Comparison of ENCODE assay signal across 1 cellular context in the genomic region with DNA sequence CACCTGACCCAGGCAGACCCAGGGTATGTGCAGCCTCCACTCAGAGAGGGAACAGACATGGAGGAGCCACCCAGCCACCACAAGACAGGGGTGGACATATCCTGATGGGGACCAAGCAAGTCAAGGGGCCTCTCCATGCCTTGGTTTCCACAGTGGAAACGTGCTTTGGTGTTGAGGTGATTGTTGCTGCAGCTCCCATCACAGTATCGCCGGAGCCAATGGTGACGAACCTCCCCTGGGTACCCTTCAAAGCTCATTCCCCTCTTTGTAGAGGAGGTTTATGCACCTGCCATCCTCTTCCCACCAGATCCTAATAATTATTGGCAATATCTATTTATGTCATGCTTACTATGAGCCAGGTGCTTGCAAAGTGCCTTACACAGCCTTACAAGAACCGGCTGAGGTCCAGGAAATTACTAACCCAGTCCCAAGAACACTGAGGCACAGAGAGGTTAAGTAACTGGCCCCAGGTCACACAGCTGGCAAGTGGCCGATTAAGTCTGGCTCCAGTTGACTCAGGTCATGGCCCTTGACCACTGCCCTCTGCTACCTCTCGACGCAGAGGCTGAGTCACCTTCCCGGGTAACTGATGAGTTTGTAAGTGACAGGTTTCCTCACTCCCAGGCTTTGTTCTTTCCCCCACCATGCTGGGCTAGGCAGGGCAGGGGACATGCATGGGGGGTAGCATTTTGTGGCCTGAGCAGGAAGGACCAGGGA.
TF ChIP-seq lines count a peak whose summit lies in the region.

No MANE protein-coding gene starts in this region.

TF ChIP-seq in HepG2, 621 proteins besides CTCF, POLR2A, EP300 and RAD21 (continued from another document and continues in another):
- TF ChIP-seq ZNF513 (CRISPR knock-in tag; conservative IDR thresholded peaks at IDR 0.05) (no peak), GPBP1L1 (CRISPR knock-in tag; IDR thresholded peaks at IDR 0.05) (no peak), ATF1 (CRISPR knock-in tag; IDR thresholded peaks at IDR 0.05) (no peak), LCORL (IDR thresholded peaks at IDR 0.05) (no peak), LCORL (CRISPR knock-in tag; IDR thresholded peaks at IDR 0.05) (no peak), KDM1A (CRISPR knock-in tag; IDR thresholded peaks at IDR 0.05) (0 out of 2 replicates have a peak, but pooled peaks have one; percentile 51), ZNF33A (CRISPR knock-in tag; IDR thresholded peaks at IDR 0.05; ENCODE audit: borderline replicate concordance) (no peak), ZFP90 (CRISPR knock-in tag; IDR thresholded peaks at IDR 0.05; ENCODE audit: borderline replicate concordance) (no peak), CEBPG (CRISPR knock-in tag; IDR thresholded peaks at IDR 0.05) (no peak), EZH2 (conservative IDR thresholded peaks at IDR 0.05; ENCODE audit: low read depth, low read length) (no peak), ZFP36 (IDR thresholded peaks at IDR 0.05; ENCODE audit: borderline replicate concordance, low read depth, low read length, partially characterized antibody) (peak; percentile 91), ZNF557 (CRISPR knock-in tag; IDR thresholded peaks at IDR 0.05) (no peak), HNRNPK (IDR thresholded peaks at IDR 0.05; ENCODE audit: low read depth, low read length, poor library complexity, severe bottlenecking) (no peak), MED1 (CRISPR knock-in tag; IDR thresholded peaks at IDR 0.05) (no peak), ZNF362 (CRISPR knock-in tag; IDR thresholded peaks at IDR 0.05; ENCODE audit: borderline replicate concordance) (no peak), MYNN (CRISPR knock-in tag; IDR thresholded peaks at IDR 0.05; ENCODE audit: low read depth) (no peak), ZNF749 (CRISPR knock-in tag; IDR thresholded peaks at IDR 0.05; ENCODE audit: borderline replicate concordance) (no peak), SMYD3 (CRISPR knock-in tag; IDR thresholded peaks at IDR 0.05) (no peak), NR2F1 (CRISPR knock-in tag; IDR thresholded peaks at IDR 0.05) (peak; percentile 30 to 86; a peak in 2 of 4 replicates), SRF (IDR thresholded peaks at IDR 0.05; ENCODE audit: low read depth, low read length) (no peak), NFE2L1 (CRISPR knock-in tag; IDR thresholded peaks at IDR 0.05; ENCODE audit: borderline replicate concordance) (no peak), FOXA3 (CRISPR knock-in tag; IDR thresholded peaks at IDR 0.05) (no peak), ZBTB43 (CRISPR knock-in tag; conservative IDR thresholded peaks at IDR 0.05) (no peak), FOSL2 (CRISPR knock-in tag; IDR thresholded peaks at IDR 0.05) (peak; percentile 65), DNMT1 (CRISPR knock-in tag; IDR thresholded peaks at IDR 0.05) (no peak), MXI1 (IDR thresholded peaks at IDR 0.05; ENCODE audit: borderline replicate concordance, low read depth, low read length) (no peak), NFKB2 (CRISPR knock-in tag; IDR thresholded peaks at IDR 0.05; ENCODE audit: borderline replicate concordance) (no peak), ZNF468 (CRISPR knock-in tag; IDR thresholded peaks at IDR 0.05) (no peak), ZNF768 (CRISPR knock-in tag; IDR thresholded peaks at IDR 0.05) (peak; percentile 99), ZNF790 (CRISPR knock-in tag; IDR thresholded peaks at IDR 0.05; ENCODE audit: borderline replicate concordance) (no peak), ZNF563 (CRISPR knock-in tag; IDR thresholded peaks at IDR 0.05) (no peak)
- TF ChIP-seq, protein P1, sequence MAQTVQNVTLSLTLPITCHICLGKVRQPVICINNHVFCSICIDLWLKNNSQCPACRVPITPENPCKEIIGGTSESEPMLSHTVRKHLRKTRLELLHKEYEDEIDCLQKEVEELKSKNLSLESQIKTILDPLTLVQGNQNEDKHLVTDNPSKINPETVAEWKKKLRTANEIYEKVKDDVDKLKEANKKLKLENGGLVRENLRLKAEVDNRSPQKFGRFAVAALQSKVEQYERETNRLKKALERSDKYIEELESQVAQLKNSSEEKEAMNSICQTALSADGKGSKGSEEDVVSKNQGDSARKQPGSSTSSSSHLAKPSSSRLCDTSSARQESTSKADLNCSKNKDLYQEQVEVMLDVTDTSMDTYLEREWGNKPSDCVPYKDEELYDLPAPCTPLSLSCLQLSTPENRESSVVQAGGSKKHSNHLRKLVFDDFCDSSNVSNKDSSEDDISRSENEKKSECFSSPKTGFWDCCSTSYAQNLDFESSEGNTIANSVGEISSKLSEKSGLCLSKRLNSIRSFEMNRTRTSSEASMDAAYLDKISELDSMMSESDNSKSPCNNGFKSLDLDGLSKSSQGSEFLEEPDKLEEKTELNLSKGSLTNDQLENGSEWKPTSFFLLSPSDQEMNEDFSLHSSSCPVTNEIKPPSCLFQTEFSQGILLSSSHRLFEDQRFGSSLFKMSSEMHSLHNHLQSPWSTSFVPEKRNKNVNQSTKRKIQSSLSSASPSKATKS (CRISPR knock-in tag; IDR thresholded peaks at IDR 0.05): no peak
- TF ChIP-seq, protein P2, sequence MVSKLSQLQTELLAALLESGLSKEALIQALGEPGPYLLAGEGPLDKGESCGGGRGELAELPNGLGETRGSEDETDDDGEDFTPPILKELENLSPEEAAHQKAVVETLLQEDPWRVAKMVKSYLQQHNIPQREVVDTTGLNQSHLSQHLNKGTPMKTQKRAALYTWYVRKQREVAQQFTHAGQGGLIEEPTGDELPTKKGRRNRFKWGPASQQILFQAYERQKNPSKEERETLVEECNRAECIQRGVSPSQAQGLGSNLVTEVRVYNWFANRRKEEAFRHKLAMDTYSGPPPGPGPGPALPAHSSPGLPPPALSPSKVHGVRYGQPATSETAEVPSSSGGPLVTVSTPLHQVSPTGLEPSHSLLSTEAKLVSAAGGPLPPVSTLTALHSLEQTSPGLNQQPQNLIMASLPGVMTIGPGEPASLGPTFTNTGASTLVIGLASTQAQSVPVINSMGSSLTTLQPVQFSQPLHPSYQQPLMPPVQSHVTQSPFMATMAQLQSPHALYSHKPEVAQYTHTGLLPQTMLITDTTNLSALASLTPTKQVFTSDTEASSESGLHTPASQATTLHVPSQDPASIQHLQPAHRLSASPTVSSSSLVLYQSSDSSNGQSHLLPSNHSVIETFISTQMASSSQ (IDR thresholded peaks at IDR 0.05; ENCODE audit: low read depth): no peak
- TF ChIP-seq, protein P2 (CRISPR knock-in tag; IDR thresholded peaks at IDR 0.05; ENCODE audit: borderline replicate concordance): no peak
- TF ChIP-seq, protein P3, sequence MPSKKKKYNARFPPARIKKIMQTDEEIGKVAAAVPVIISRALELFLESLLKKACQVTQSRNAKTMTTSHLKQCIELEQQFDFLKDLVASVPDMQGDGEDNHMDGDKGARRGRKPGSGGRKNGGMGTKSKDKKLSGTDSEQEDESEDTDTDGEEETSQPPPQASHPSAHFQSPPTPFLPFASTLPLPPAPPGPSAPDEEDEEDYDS (CRISPR knock-in tag; IDR thresholded peaks at IDR 0.05): no peak
- TF ChIP-seq, protein P4, sequence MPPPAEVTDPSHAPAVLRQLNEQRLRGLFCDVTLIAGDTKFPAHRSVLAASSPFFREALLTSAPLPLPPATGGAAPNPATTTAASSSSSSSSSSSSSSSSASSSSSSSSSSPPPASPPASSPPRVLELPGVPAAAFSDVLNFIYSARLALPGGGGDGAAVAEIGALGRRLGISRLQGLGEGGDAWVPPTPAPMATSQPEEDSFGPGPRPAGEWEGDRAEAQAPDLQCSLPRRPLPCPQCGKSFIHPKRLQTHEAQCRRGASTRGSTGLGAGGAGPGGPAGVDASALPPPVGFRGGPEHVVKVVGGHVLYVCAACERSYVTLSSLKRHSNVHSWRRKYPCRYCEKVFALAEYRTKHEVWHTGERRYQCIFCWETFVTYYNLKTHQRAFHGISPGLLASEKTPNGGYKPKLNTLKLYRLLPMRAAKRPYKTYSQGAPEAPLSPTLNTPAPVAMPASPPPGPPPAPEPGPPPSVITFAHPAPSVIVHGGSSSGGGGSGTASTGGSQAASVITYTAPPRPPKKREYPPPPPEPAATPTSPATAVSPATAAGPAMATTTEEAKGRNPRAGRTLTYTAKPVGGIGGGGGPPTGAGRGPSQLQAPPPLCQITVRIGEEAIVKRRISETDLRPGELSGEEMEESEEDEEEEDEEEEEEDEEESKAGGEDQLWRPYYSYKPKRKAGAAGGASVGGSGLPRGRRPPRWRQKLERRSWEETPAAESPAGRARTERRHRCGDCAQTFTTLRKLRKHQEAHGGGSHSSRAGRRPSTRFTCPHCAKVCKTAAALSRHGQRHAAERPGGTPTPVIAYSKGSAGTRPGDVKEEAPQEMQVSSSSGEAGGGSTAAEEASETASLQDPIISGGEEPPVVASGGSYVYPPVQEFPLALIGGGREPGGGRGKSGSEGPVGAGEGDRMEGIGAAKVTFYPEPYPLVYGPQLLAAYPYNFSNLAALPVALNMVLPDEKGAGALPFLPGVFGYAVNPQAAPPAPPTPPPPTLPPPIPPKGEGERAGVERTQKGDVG (CRISPR knock-in tag; IDR thresholded peaks at IDR 0.05; ENCODE audit: borderline replicate concordance): no peak
- TF ChIP-seq, protein P5, sequence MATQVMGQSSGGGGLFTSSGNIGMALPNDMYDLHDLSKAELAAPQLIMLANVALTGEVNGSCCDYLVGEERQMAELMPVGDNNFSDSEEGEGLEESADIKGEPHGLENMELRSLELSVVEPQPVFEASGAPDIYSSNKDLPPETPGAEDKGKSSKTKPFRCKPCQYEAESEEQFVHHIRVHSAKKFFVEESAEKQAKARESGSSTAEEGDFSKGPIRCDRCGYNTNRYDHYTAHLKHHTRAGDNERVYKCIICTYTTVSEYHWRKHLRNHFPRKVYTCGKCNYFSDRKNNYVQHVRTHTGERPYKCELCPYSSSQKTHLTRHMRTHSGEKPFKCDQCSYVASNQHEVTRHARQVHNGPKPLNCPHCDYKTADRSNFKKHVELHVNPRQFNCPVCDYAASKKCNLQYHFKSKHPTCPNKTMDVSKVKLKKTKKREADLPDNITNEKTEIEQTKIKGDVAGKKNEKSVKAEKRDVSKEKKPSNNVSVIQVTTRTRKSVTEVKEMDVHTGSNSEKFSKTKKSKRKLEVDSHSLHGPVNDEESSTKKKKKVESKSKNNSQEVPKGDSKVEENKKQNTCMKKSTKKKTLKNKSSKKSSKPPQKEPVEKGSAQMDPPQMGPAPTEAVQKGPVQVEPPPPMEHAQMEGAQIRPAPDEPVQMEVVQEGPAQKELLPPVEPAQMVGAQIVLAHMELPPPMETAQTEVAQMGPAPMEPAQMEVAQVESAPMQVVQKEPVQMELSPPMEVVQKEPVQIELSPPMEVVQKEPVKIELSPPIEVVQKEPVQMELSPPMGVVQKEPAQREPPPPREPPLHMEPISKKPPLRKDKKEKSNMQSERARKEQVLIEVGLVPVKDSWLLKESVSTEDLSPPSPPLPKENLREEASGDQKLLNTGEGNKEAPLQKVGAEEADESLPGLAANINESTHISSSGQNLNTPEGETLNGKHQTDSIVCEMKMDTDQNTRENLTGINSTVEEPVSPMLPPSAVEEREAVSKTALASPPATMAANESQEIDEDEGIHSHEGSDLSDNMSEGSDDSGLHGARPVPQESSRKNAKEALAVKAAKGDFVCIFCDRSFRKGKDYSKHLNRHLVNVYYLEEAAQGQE (IDR thresholded peaks at IDR 0.05; ENCODE audit: borderline replicate concordance in 1 of 2, low read depth in 1 of 2, low read length in 2 of 2): no peak
